Comparison of ENCODE assay signal across 8 cellular contexts in genomic region chr11:77891256-77891655, GRCh38.
A peak's percentile ranks its signal among the peaks of the same experiment; 100 is the strongest.
DNase-seq lines count a peak whose midpoint lies in the region; ATAC-seq, FAIRE-seq and TF ChIP-seq lines count a peak whose summit lies in the region.
"Not testable (repeated sequence)": the region's sequence is repeated elsewhere in the genome, so short reads cannot be mapped to it uniquely, and the experiment has no call there.

No MANE protein-coding gene starts in this region.

- not testable (repeated sequence) for TF ChIP-seq CTCF in Caco-2 (IDR thresholded peaks at IDR 0.05; ENCODE audit: insufficient read depth in 1 of 2, low read depth in 1 of 2, low read length in 1 of 2, severe bottlenecking in 1 of 2, unreplicated experiment in 1 of 2); HFFc6 (IDR thresholded peaks at IDR 0.05); adrenal gland (IDR thresholded peaks at IDR 0.05); endothelial cell of umbilical vein (IDR thresholded peaks at IDR 0.05; ENCODE audit: extremely low read depth in 1 of 2, insufficient read depth in 1 of 2, low read depth in 1 of 2, low read length in 2 of 2); fibroblast of the aortic adventitia (IDR thresholded peaks at IDR 0.05; ENCODE audit: insufficient read depth, low read length); osteoblast (IDR thresholded peaks at IDR 0.05; ENCODE audit: extremely low read depth, low read depth, low read length)

- H4K20me1 ChIP-seq in endothelial cell of umbilical vein (replicated peaks; ENCODE audit: control insufficient read depth, extremely low read depth, insufficient read depth, low read length); osteoblast (ENCODE audit: insufficient read depth, low read length): not testable (repeated sequence)

- FAIRE-seq in endothelial cell of umbilical vein (lab: Jason Lieb, UNC) = not testable (repeated sequence)

- H3K9me3 ChIP-seq in Caco-2; adrenal gland (replicated peaks in 1 of 3); endothelial cell of umbilical vein (replicated peaks; ENCODE audit: control insufficient read depth, insufficient read depth, low read length); osteoblast (ENCODE audit: low read depth, low read length): not testable (repeated sequence)

- H3K9ac ChIP-seq in endothelial cell of umbilical vein (replicated peaks; ENCODE audit: extremely low read depth, insufficient read depth, low read length) = not testable (repeated sequence)

- not testable (repeated sequence) for H3K4me3 ChIP-seq in Caco-2 (ENCODE audit: low read depth, low read length); adrenal gland; endothelial cell of umbilical vein (replicated peaks in 1 of 3; ENCODE audit: insufficient read depth in 1 of 3, low read depth in 1 of 3, low read length in 3 of 3); fibroblast of the aortic adventitia (ENCODE audit: low read depth, low read length); osteoblast (ENCODE audit: insufficient read depth, low read length)

- not testable (repeated sequence) for H3K79me2 ChIP-seq in endothelial cell of umbilical vein (ENCODE audit: control insufficient read depth, insufficient read depth, low read length); osteoblast (ENCODE audit: insufficient read depth, low read length)

- CTCF ChIA-PET in Caco-2 (lab: Charles Lee); endothelial cell of umbilical vein (lab: Charles Lee): not testable (repeated sequence)

- peak overlapping the region; percentile 50 for H3K27ac Mint-ChIP-seq in Caco-2 (ENCODE audit: unreplicated experiment)
- peak overlapping the region; percentile 62 for H3K27ac Mint-ChIP-seq in HFFc6

- not testable (repeated sequence) for H3K4me3 Mint-ChIP-seq in Caco-2 (ENCODE audit: unreplicated experiment); HFFc6

- not testable (repeated sequence) for BruUV-seq in Caco-2 (replicated peaks; lab: Mats Ljungman, UMichigan)
- TSS peak; percentile 69 for BruUV-seq in endothelial cell of umbilical vein (replicated peaks; lab: Mats Ljungman, UMichigan)

- not testable (repeated sequence) for DNase-seq in Caco-2; HFFc6; adrenal gland; osteoblast (ENCODE audit: insufficient read length, low spot score, missing footprints)
- DNase-seq in NCI-H69 (lab: John Stamatoyannopoulos, UW) = peak; percentile 20
- DNase-seq in endothelial cell of umbilical vein (ENCODE audit: low read depth, low spot score) = peak; percentile 9
- peak; percentile 27 for DNase-seq in fibroblast of the aortic adventitia (ENCODE audit: low read depth)

- H2AFZ ChIP-seq in endothelial cell of umbilical vein (ENCODE audit: low read depth, low read length); osteoblast (ENCODE audit: low read length): not testable (repeated sequence)

- H3K27ac ChIP-seq in adrenal gland (peak overlapping the region in 4 of 5 donors; percentile 44 to 71 (median 66)), endothelial cell of umbilical vein (ENCODE audit: insufficient read depth, low read depth, low read length) (peak overlapping the region; percentile 64), osteoblast (ENCODE audit: low read depth, low read length) (peak overlapping the region; percentile 53)

- peaks cover 71% of the 10 kb centered on the region for H3K36me3 Mint-ChIP-seq in Caco-2 (ENCODE audit: insufficient read depth, unreplicated experiment)
- H3K36me3 Mint-ChIP-seq in HFFc6 (ENCODE audit: low read depth) = peaks cover 13% of the 10 kb centered on the region

- H3K36me3 ChIP-seq in Caco-2 (ENCODE audit: control insufficient read depth, insufficient read depth, low read length); adrenal gland (replicated peaks in 1 of 2); endothelial cell of umbilical vein (ENCODE audit: control insufficient read depth in 2 of 2, extremely low read depth in 1 of 2, insufficient read depth in 2 of 2, low read length in 2 of 2); osteoblast (ENCODE audit: insufficient read depth, low read length): not testable (repeated sequence)

- H3K9me3 Mint-ChIP-seq in Caco-2 (ENCODE audit: unreplicated experiment); HFFc6: not testable (repeated sequence)

- intact Hi-C loops in Caco-2 (cut with micrococcal nuclease; ENCODE audit: unreplicated experiment) = loop anchor here (10.0 kb wide), 1 partner anchor 224 kb away; no protein-coding TSS in a partner anchor
- intact Hi-C loops in adrenal gland (cut with DNase I) = loop anchor here in 1 of 2 donors (10.0 kb wide), 1 partner anchor 56 kb away; no protein-coding TSS in a partner anchor
- intact Hi-C loops in endothelial cell of umbilical vein (cut with micrococcal nuclease) = loop anchor here (5.0 kb wide), 1 partner anchor 69 kb away; the partner anchor contains the start of genes AAMDC and RSF1

- POLR2A ChIA-PET in Caco-2 (lab: Charles Lee); endothelial cell of umbilical vein (lab: Charles Lee): not testable (repeated sequence)

- not testable (repeated sequence) for H3K4me1 Mint-ChIP-seq in Caco-2 (ENCODE audit: low read depth, unreplicated experiment)
- peaks cover 26% of the 10 kb centered on the region for H3K4me1 Mint-ChIP-seq in HFFc6 (ENCODE audit: low read depth)

- TF ChIP-seq POLR2A in adrenal gland (IDR thresholded peaks at IDR 0.05); endothelial cell of umbilical vein (IDR thresholded peaks at IDR 0.05; ENCODE audit: low read depth, low read length): not testable (repeated sequence)

- H3K27me3 Mint-ChIP-seq in Caco-2 (ENCODE audit: insufficient read depth, unreplicated experiment); HFFc6 (ENCODE audit: insufficient read depth): not testable (repeated sequence)

- ATAC-seq in SK-N-SH treated with all-trans-retinoic acid at 6 μM for 48 hours = peak; percentile 42

- WGBS in adrenal gland, 4 donors = 76 to 93% (median 91%) methylated on average over 6 to 7 of the region's 7 CpGs

- H3K4me1 ChIP-seq in Caco-2; adrenal gland (replicated peaks in 1 of 2); osteoblast (ENCODE audit: insufficient read depth, low read length): not testable (repeated sequence)
- peaks cover 22% of the 10 kb centered on the region for H3K4me1 ChIP-seq in endothelial cell of umbilical vein (ENCODE audit: control insufficient read depth, extremely low read depth, insufficient read depth, low read length)

- dilution Hi-C loops in endothelial cell of umbilical vein (cut with MboI; ENCODE audit: extremely low pct_ligation_motif_present, low sequenced_read_pairs) = not testable (repeated sequence)

- H3K9me1 ChIP-seq in endothelial cell of umbilical vein (replicated peaks; ENCODE audit: control insufficient read depth, extremely low read depth, insufficient read depth, low read length) = not testable (repeated sequence)

- peak overlapping the region; percentile 62 for H3K4me2 ChIP-seq in endothelial cell of umbilical vein (ENCODE audit: insufficient read depth, low read length)
- not testable (repeated sequence) for H3K4me2 ChIP-seq in osteoblast (ENCODE audit: insufficient read depth, low read length)

- H3K27me3 ChIP-seq in Caco-2 (replicated peaks; ENCODE audit: control insufficient read depth, insufficient read depth, low read length); adrenal gland; endothelial cell of umbilical vein (ENCODE audit: control insufficient read depth in 2 of 2, insufficient read depth in 2 of 2, low read length in 2 of 2); osteoblast (ENCODE audit: insufficient read depth, low read length): not testable (repeated sequence)
